In the genomic region with DNA sequence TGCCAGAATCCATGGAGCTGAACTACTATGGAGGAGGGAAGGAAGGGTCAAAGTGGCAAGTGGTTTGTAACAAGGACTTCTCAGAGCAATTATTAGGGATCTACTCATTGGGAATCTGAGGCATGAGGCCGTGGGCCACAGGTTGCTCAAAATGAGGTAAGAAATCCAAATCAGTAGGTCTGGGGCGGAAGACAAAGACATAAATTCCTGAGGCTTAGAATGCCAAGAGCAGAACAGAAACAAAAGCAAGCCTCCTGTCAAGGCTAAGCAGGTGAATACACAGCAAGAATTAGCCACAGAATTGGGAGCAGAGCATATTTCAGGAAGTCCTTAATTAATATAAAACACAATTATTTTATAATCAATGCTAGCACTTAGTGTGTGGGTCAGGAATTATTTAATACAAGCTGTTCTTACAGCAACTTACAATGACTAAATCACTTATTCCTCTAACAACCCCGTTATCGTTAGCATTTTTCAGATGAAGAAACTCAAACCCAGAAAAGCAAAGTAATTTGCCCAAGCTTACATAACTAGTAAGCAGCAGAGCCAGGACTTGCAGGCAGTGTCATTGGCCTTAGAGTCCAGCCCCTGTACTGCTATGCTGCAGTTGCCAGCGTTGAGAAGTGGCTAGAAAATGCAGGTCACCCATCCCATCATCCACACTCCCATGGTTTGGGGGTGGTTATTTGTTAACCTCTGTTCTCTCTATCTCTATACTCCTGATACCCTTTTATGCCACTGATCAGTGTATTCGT, we compare ENCODE assay signal across 15 cellular contexts. TPM values are rescaled to one million over a fixed set of nuclear protein-coding genes. Genes with fewer than 3 reads are reported as not detected.
"Had no signal": no experiment of that assay in that cellular context is flagged by ENCODE, and none has a peak within 500 bp of the region (broad histone marks: within the 10 kb centered on the region; RNA-seq: fewer than 3 reads in every experiment).

No MANE protein-coding gene starts in this region.

RNA-seq across cellular contexts. Expression of a gene that starts 40.3 kb away (rescaled TPM):
- total RNA-seq: gastrocnemius medialis, kidney epithelial cell, left cardiac atrium, left ventricle myocardium inferior, lung microvascular endothelial cell, mesenteric fat pad had no signal
- polyA plus RNA-seq: heart left ventricle had no signal

RNA-seq across cellular contexts. Expression of a gene that starts 53.7 kb away (rescaled TPM):
- total RNA-seq: chondrocyte, colonic mucosa, dermis microvascular lymphatic vessel endothelial cell, esophagus mucosa, gastrocnemius medialis, heart left ventricle, kidney epithelial cell, left ventricle myocardium inferior, lower lobe of right lung, lung microvascular endothelial cell, mesenteric fat pad, mesothelial cell of epicardium, myocyte had no signal
- polyA plus RNA-seq: heart left ventricle, keratinocyte had no signal
